In the genomic region with DNA sequence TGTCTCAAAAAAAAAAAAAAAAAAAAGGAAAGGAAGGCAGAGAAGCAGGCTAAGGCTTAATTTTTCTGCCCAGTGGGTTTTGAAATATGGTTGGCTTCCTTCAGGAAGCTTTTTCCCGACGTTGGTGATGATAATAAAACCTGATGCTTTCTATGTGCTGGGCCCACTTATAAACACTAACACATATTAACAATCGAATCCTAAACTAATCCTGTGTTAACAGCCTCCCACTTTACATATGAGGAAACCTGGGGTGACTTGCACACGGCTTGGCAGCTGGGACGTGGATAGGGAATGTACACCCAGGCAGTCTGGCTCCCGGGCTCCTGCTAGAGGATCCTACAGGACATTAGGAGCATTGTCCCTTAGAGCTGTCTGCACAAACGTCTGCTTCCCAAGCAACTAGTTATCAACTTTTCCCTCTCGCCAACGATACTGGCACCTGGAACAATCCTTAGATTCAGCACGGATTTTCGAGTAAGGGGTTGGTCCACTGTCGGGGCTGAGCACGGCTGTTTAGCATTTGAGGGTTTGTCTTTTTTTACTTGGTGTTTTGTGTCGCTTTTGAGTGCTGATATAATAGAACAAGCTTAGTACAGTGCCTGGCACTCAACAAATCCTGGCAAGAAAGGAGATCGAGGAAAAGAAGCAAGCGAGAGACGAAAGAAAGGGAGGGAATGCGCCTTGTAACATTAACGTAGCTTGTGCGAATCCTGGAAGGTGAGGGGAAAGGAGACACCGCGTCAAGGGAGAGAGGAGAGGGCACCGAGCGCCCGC, we compare ENCODE assay signal across 1 cellular context.
TF ChIP-seq lines count a peak whose summit lies in the region.

No MANE protein-coding gene starts in this region.

TF ChIP-seq in HepG2, 621 proteins besides CTCF, POLR2A, EP300 and RAD21 (continued from another document and continues in another):
- TF ChIP-seq, protein P1, sequence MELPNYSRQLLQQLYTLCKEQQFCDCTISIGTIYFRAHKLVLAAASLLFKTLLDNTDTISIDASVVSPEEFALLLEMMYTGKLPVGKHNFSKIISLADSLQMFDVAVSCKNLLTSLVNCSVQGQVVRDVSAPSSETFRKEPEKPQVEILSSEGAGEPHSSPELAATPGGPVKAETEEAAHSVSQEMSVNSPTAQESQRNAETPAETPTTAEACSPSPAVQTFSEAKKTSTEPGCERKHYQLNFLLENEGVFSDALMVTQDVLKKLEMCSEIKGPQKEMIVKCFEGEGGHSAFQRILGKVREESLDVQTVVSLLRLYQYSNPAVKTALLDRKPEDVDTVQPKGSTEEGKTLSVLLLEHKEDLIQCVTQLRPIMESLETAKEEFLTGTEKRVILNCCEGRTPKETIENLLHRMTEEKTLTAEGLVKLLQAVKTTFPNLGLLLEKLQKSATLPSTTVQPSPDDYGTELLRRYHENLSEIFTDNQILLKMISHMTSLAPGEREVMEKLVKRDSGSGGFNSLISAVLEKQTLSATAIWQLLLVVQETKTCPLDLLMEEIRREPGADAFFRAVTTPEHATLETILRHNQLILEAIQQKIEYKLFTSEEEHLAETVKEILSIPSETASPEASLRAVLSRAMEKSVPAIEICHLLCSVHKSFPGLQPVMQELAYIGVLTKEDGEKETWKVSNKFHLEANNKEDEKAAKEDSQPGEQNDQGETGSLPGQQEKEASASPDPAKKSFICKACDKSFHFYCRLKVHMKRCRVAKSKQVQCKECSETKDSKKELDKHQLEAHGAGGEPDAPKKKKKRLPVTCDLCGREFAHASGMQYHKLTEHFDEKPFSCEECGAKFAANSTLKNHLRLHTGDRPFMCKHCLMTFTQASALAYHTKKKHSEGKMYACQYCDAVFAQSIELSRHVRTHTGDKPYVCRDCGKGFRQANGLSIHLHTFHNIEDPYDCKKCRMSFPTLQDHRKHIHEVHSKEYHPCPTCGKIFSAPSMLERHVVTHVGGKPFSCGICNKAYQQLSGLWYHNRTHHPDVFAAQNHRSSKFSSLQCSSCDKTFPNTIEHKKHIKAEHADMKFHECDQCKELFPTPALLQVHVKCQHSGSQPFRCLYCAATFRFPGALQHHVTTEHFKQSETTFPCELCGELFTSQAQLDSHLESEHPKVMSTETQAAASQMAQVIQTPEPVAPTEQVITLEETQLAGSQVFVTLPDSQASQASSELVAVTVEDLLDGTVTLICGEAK (IDR thresholded peaks at IDR 0.05), result no peak
- TF ChIP-seq, protein P1 (CRISPR knock-in tag; IDR thresholded peaks at IDR 0.05), result no peak
- TF ChIP-seq HDAC6 (IDR thresholded peaks at IDR 0.05; ENCODE audit: low read depth, low read length) (no peak), SSRP1 (CRISPR knock-in tag; IDR thresholded peaks at IDR 0.05) (peak; percentile 90), MEIS2 (CRISPR knock-in tag; IDR thresholded peaks at IDR 0.05) (no peak), ZNF747 (CRISPR knock-in tag; IDR thresholded peaks at IDR 0.05; ENCODE audit: borderline replicate concordance) (0 out of 2 replicates have a peak, but pooled peaks have one; percentile 16), SPEN (CRISPR knock-in tag; IDR thresholded peaks at IDR 0.05; ENCODE audit: low read depth) (no peak), ZNF232 (CRISPR knock-in tag; IDR thresholded peaks at IDR 0.05; ENCODE audit: borderline replicate concordance) (0 out of 2 replicates have a peak, but pooled peaks have one; percentile 16), PCBP2 (optimal IDR thresholded peaks at IDR 0.05; ENCODE audit: low read depth, low read length, poor library complexity, severe bottlenecking) (no peak), ATM (IDR thresholded peaks at IDR 0.05; ENCODE audit: borderline replicate concordance) (no peak), ZNF292 (CRISPR knock-in tag; IDR thresholded peaks at IDR 0.05; ENCODE audit: borderline replicate concordance, low read depth) (no peak), ELF4 (CRISPR knock-in tag; IDR thresholded peaks at IDR 0.05; ENCODE audit: borderline replicate concordance) (peak; percentile 81; the same call in 1 of the 2 replicates), TAF15 (IDR thresholded peaks at IDR 0.05; ENCODE audit: low read depth, low read length, poor library complexity, severe bottlenecking) (no peak), FOXC1 (CRISPR knock-in tag; IDR thresholded peaks at IDR 0.05; ENCODE audit: borderline replicate concordance) (0 out of 2 replicates have a peak, but pooled peaks have one; percentile 56), ZBTB7A (CRISPR knock-in tag; IDR thresholded peaks at IDR 0.05) (peak; percentile 41; the same call in 1 of the 2 replicates), ZNF879 (CRISPR knock-in tag; IDR thresholded peaks at IDR 0.05) (no peak), RELA (CRISPR knock-in tag; IDR thresholded peaks at IDR 0.05) (no peak), HNRNPK (IDR thresholded peaks at IDR 0.05; ENCODE audit: low read depth, low read length, poor library complexity, severe bottlenecking) (no peak), ZNF672 (CRISPR knock-in tag; IDR thresholded peaks at IDR 0.05) (peak; percentile 17; the same call in 1 of the 2 replicates), ZNF235 (CRISPR knock-in tag; IDR thresholded peaks at IDR 0.05; ENCODE audit: borderline replicate concordance) (no peak), TOE1 (CRISPR knock-in tag; IDR thresholded peaks at IDR 0.05) (no peak; the same call in 1 of the 2 replicates), STAT5B (CRISPR knock-in tag; IDR thresholded peaks at IDR 0.05) (0 out of 2 replicates have a peak, but pooled peaks have one; percentile 66), SALL2 (CRISPR knock-in tag; IDR thresholded peaks at IDR 0.05) (no peak), SP2 (CRISPR knock-in tag; IDR thresholded peaks at IDR 0.05) (no peak), ZNF124 (CRISPR knock-in tag; IDR thresholded peaks at IDR 0.05) (no peak), SRSF9 (IDR thresholded peaks at IDR 0.05; ENCODE audit: borderline replicate concordance, insufficient read depth, low read depth, low read length, poor library complexity, severe bottlenecking) (no peak), ZNF256 (CRISPR knock-in tag; conservative IDR thresholded peaks at IDR 0.05) (no peak), ZNF724P (CRISPR knock-in tag; IDR thresholded peaks at IDR 0.05; ENCODE audit: borderline replicate concordance) (peak; percentile 55; the same call in 1 of the 2 replicates), PHF8 (CRISPR knock-in tag; IDR thresholded peaks at IDR 0.05) (no peak; the same call in 1 of the 2 replicates), SIX4 (CRISPR knock-in tag; IDR thresholded peaks at IDR 0.05) (no peak), BRCA1 (CRISPR knock-in tag; IDR thresholded peaks at IDR 0.05) (peak; percentile 47; the same call in 1 of the 2 replicates), TEAD3 (CRISPR knock-in tag; optimal IDR thresholded peaks at IDR 0.05; ENCODE audit: borderline replicate concordance) (peak; percentile 57), ZNF773 (CRISPR knock-in tag; IDR thresholded peaks at IDR 0.05; ENCODE audit: borderline replicate concordance) (no peak), SALL1 (CRISPR knock-in tag; IDR thresholded peaks at IDR 0.05) (no peak), KLF9 (CRISPR knock-in tag; IDR thresholded peaks at IDR 0.05; ENCODE audit: low read depth) (peak; percentile 77), ZFP82 (CRISPR knock-in tag; IDR thresholded peaks at IDR 0.05; ENCODE audit: borderline replicate concordance) (no peak), IKZF4 (CRISPR knock-in tag; IDR thresholded peaks at IDR 0.05; ENCODE audit: borderline replicate concordance, low read depth, not compliant biosample characterization) (no peak), YEATS2 (CRISPR knock-in tag; IDR thresholded peaks at IDR 0.05; ENCODE audit: borderline replicate concordance) (no peak), KAT8 (CRISPR knock-in tag; IDR thresholded peaks at IDR 0.05) (no peak), SNAI1 (CRISPR knock-in tag; IDR thresholded peaks at IDR 0.05; ENCODE audit: borderline replicate concordance) (no peak; the same call in 1 of the 2 replicates)
- TF ChIP-seq, protein P2, sequence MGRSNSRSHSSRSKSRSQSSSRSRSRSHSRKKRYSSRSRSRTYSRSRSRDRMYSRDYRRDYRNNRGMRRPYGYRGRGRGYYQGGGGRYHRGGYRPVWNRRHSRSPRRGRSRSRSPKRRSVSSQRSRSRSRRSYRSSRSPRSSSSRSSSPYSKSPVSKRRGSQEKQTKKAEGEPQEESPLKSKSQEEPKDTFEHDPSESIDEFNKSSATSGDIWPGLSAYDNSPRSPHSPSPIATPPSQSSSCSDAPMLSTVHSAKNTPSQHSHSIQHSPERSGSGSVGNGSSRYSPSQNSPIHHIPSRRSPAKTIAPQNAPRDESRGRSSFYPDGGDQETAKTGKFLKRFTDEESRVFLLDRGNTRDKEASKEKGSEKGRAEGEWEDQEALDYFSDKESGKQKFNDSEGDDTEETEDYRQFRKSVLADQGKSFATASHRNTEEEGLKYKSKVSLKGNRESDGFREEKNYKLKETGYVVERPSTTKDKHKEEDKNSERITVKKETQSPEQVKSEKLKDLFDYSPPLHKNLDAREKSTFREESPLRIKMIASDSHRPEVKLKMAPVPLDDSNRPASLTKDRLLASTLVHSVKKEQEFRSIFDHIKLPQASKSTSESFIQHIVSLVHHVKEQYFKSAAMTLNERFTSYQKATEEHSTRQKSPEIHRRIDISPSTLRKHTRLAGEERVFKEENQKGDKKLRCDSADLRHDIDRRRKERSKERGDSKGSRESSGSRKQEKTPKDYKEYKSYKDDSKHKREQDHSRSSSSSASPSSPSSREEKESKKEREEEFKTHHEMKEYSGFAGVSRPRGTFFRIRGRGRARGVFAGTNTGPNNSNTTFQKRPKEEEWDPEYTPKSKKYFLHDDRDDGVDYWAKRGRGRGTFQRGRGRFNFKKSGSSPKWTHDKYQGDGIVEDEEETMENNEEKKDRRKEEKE (IDR thresholded peaks at IDR 0.05), result no peak
- TF ChIP-seq, protein P3, sequence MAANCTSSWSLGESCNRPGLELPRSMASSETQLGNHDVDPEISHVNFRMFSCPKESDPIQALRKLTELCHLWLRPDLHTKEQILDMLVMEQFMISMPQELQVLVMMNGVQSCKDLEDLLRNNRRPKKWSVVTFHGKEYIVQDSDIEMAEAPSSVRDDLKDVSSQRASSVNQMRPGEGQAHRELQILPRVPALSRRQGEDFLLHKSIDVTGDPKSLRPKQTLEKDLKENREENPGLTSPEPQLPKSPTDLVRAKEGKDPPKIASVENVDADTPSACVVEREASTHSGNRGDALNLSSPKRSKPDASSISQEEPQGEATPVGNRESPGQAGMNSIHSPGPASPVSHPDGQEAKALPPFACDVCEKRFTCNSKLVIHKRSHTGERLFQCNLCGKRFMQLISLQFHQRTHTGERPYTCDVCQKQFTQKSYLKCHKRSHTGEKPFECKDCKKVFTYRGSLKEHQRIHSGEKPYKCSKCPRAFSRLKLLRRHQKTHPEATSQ (CRISPR knock-in tag; IDR thresholded peaks at IDR 0.05; ENCODE audit: borderline replicate concordance), result 0 out of 2 replicates have a peak, but pooled peaks have one; percentile 43
- TF ChIP-seq, protein P4, sequence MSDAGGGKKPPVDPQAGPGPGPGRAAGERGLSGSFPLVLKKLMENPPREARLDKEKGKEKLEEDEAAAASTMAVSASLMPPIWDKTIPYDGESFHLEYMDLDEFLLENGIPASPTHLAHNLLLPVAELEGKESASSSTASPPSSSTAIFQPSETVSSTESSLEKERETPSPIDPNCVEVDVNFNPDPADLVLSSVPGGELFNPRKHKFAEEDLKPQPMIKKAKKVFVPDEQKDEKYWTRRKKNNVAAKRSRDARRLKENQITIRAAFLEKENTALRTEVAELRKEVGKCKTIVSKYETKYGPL (CRISPR knock-in tag; IDR thresholded peaks at IDR 0.05), result no peak
- TF ChIP-seq, protein P5, sequence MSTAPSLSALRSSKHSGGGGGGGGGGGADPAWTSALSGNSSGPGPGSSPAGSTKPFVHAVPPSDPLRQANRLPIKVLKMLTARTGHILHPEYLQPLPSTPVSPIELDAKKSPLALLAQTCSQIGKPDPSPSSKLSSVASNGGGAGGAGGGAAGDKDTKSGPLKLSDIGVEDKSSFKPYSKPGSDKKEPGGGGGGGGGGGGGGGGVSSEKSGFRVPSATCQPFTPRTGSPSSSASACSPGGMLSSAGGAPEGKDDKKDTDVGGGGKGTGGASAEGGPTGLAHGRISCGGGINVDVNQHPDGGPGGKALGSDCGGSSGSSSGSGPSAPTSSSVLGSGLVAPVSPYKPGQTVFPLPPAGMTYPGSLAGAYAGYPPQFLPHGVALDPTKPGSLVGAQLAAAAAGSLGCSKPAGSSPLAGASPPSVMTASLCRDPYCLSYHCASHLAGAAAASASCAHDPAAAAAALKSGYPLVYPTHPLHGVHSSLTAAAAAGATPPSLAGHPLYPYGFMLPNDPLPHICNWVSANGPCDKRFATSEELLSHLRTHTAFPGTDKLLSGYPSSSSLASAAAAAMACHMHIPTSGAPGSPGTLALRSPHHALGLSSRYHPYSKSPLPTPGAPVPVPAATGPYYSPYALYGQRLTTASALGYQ (CRISPR knock-in tag; IDR thresholded peaks at IDR 0.05), result no peak; the same call in 1 of the 2 replicates
- TF ChIP-seq, protein P6, sequence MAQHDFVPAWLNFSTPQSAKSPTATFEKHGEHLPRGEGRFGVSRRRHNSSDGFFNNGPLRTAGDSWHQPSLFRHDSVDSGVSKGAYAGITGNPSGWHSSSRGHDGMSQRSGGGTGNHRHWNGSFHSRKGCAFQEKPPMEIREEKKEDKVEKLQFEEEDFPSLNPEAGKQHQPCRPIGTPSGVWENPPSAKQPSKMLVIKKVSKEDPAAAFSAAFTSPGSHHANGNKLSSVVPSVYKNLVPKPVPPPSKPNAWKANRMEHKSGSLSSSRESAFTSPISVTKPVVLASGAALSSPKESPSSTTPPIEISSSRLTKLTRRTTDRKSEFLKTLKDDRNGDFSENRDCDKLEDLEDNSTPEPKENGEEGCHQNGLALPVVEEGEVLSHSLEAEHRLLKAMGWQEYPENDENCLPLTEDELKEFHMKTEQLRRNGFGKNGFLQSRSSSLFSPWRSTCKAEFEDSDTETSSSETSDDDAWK (CRISPR knock-in tag; IDR thresholded peaks at IDR 0.05), result no peak
